Comparison of ENCODE assay signal across 8 cellular contexts in the genomic region with DNA sequence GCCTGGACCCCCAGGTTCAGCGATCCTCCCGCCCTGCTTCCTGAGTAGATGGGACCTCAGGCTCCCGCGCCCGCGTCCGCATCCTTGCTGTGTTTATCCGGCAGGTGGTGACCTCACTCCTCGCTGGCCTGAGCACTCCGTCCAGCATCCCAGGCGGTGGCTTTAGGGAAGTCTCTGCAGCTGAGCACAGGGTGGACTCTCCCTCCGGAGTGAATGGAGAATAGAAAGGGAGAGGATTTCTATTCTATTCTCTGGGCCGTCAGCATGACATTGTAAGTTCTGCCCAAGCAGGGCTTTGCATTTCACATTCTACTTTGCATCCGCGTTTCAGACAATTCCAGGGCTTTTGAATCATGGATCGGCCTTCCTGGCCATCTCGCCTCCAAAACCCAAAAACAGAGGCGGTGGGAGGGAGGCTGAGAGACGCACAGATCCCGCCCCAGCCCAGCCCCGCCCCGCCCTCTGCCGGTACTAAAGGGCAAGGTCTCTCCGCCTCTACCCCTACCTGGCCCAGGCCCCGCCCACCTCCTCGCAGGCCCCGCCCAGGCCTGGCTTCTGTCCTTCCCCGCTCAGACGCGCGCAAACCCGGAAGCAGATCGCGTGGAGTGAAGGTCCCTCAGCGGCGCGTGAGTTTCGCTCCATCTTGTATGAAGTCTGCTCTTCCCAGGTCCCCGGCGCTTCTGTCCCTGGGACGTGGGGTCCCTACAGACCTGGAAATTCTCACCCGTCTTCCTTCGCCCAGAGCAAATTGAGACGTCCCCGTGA. TPM values are rescaled to one million over a fixed set of nuclear protein-coding genes. Genes with fewer than 3 reads are reported as not detected.
DNase-seq lines count a peak whose midpoint lies in the region; ATAC-seq and TF ChIP-seq lines count a peak whose summit lies in the region.

A gene (plus strand): TSS at position 572 of the 765 bp plus-strand sequence. CDS start 6,577 bp downstream, outside the sequence.

- intact Hi-C loops in left lung (cut with DNase I), result no loop called here

- H3K36me3 ChIP-seq in left lung, result no peaks in the 10 kb centered on the region

- TF ChIP-seq CTCF in AG09309 (IDR thresholded peaks at IDR 0.05; ENCODE audit: control insufficient read depth, insufficient read depth, low read depth, low read length, missing control alignments) (peak; percentile 34), coronary artery (IDR thresholded peaks at IDR 0.05) (no peak), left lung (IDR thresholded peaks at IDR 0.05) (peak; percentile 28 to 47)

- H3K9me3 ChIP-seq in left lung, result peaks cover 0 to 4% of the 10 kb centered on the region in 2 donors

- DNase-seq in AG09309 (ENCODE audit: low read depth) (no peak), NCI-H446 (lab: John Stamatoyannopoulos, UW) (peak; percentile 18 to 79), coronary artery (ENCODE audit: low spot score) (peak; percentile 89), left lung (peak; percentile 92 to 99)
- DNase-seq in activated CD4-positive, alpha-beta T cell treated with anti-CD3 and anti-CD28 coated beads for 48 hours, result peak; percentile 96
- peak; percentile 96 for DNase-seq in stimulated activated CD4-positive, alpha-beta T cell treated with anti-CD3 and anti-CD28 coated beads, Interleukin-2, amount 100 ng/mL, for 4 hours (ENCODE audit: low read depth)

- H3K27me3 ChIP-seq in left lung, result no peaks in the 10 kb centered on the region

- H3K4me3 ChIP-seq in AG09309 (ENCODE audit: control insufficient read depth, low read depth, low read length) (peak within 1 kb of the TSS; percentile 77), coronary artery (peak within 1 kb of the TSS; percentile 77), left lung (peak within 1 kb of the TSS; percentile 53 to 54)

- peak within 1 kb of the TSS; percentile 65 to 75 for H3K27ac ChIP-seq in coronary artery
- peak within 1 kb of the TSS; percentile 41 to 47 for H3K27ac ChIP-seq in left lung

- ATAC-seq in GM18909 (IDR thresholded peaks at IDR 0.05; ENCODE audit: poor library complexity, unreplicated experiment) (peak; percentile 99), HG03159 (IDR thresholded peaks at IDR 0.05; ENCODE audit: unreplicated experiment) (peak; percentile 99), left lung (peak; percentile 100)

- H3K4me1 ChIP-seq in left lung, result peaks cover 0 to 7% of the 10 kb centered on the region in 2 donors

RNA-seq across cellular contexts. Expression of the gene that starts here (rescaled TPM):
- 10 to 100 TPM; 11.7 to 12.3 TPM for total RNA-seq in left lung
